Comparison of ENCODE assay signal across 1 cellular context in the genomic region with DNA sequence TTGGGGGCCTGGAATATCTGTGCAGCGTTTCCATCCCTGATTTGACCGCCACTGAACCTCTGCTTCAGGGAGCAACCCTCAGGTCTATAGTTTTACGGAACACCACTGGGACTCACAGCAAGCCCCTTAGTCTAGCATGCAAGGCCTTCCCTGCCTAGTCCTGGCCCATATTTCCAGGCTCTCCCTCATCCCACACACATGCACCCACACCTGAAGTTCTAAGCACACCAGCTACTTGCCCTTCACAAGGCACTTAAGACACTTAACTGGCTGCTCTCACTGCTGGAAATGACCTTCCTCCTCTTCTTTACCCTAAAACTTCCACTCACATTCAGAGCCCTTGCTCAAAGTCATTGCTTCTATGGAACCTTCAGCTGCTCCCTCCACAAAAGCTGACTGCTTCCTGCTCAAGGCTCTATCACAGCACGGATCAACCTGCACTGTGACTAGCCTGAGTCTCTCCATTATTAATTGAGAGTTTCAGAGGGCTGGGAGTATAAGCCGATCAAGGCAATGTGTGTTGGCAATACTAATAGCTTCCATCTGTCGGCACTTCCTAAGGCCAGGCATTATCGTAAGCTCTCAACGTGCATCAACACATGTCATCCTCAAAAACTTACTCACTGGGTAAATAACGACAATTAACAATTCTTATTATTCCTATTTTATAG.
TF ChIP-seq lines count a peak whose summit lies in the region.

No MANE protein-coding gene starts in this region.

TF ChIP-seq in GM23338, 12 proteins besides CTCF, POLR2A, EP300 and RAD21 (continued from another document):
- TF ChIP-seq, protein P1, sequence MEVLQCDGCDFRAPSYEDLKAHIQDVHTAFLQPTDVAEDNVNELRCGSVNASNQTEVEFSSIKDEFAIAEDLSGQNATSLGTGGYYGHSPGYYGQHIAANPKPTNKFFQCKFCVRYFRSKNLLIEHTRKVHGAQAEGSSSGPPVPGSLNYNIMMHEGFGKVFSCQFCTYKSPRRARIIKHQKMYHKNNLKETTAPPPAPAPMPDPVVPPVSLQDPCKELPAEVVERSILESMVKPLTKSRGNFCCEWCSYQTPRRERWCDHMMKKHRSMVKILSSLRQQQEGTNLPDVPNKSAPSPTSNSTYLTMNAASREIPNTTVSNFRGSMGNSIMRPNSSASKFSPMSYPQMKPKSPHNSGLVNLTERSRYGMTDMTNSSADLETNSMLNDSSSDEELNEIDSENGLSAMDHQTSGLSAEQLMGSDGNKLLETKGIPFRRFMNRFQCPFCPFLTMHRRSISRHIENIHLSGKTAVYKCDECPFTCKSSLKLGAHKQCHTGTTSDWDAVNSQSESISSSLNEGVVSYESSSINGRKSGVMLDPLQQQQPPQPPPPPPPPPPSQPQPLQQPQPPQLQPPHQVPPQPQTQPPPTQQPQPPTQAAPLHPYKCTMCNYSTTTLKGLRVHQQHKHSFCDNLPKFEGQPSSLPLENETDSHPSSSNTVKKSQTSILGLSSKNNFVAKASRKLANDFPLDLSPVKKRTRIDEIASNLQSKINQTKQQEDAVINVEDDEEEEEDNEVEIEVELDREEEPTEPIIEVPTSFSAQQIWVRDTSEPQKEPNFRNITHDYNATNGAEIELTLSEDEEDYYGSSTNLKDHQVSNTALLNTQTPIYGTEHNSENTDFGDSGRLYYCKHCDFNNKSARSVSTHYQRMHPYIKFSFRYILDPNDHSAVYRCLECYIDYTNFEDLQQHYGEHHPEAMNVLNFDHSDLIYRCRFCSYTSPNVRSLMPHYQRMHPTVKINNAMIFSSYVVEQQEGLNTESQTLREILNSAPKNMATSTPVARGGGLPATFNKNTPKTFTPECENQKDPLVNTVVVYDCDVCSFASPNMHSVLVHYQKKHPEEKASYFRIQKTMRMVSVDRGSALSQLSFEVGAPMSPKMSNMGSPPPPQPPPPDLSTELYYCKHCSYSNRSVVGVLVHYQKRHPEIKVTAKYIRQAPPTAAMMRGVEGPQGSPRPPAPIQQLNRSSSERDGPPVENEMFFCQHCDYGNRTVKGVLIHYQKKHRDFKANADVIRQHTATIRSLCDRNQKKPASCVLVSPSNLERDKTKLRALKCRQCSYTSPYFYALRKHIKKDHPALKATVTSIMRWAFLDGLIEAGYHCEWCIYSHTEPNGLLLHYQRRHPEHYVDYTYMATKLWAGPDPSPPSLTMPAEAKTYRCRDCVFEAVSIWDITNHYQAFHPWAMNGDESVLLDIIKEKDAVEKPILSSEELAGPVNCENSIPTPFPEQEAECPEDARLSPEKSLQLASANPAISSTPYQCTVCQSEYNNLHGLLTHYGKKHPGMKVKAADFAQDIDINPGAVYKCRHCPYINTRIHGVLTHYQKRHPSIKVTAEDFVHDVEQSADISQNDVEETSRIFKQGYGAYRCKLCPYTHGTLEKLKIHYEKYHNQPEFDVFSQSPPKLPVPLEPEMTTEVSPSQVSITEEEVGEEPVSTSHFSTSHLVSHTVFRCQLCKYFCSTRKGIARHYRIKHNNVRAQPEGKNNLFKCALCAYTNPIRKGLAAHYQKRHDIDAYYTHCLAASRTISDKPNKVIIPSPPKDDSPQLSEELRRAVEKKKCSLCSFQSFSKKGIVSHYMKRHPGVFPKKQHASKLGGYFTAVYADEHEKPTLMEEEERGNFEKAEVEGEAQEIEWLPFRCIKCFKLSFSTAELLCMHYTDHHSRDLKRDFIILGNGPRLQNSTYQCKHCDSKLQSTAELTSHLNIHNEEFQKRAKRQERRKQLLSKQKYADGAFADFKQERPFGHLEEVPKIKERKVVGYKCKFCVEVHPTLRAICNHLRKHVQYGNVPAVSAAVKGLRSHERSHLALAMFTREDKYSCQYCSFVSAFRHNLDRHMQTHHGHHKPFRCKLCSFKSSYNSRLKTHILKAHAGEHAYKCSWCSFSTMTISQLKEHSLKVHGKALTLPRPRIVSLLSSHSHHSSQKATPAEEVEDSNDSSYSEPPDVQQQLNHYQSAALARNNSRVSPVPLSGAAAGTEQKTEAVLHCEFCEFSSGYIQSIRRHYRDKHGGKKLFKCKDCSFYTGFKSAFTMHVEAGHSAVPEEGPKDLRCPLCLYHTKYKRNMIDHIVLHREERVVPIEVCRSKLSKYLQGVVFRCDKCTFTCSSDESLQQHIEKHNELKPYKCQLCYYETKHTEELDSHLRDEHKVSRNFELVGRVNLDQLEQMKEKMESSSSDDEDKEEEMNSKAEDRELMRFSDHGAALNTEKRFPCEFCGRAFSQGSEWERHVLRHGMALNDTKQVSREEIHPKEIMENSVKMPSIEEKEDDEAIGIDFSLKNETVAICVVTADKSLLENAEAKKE (CRISPR knock-in tag; IDR thresholded peaks at IDR 0.05) = no peak
- TF ChIP-seq, protein P2, sequence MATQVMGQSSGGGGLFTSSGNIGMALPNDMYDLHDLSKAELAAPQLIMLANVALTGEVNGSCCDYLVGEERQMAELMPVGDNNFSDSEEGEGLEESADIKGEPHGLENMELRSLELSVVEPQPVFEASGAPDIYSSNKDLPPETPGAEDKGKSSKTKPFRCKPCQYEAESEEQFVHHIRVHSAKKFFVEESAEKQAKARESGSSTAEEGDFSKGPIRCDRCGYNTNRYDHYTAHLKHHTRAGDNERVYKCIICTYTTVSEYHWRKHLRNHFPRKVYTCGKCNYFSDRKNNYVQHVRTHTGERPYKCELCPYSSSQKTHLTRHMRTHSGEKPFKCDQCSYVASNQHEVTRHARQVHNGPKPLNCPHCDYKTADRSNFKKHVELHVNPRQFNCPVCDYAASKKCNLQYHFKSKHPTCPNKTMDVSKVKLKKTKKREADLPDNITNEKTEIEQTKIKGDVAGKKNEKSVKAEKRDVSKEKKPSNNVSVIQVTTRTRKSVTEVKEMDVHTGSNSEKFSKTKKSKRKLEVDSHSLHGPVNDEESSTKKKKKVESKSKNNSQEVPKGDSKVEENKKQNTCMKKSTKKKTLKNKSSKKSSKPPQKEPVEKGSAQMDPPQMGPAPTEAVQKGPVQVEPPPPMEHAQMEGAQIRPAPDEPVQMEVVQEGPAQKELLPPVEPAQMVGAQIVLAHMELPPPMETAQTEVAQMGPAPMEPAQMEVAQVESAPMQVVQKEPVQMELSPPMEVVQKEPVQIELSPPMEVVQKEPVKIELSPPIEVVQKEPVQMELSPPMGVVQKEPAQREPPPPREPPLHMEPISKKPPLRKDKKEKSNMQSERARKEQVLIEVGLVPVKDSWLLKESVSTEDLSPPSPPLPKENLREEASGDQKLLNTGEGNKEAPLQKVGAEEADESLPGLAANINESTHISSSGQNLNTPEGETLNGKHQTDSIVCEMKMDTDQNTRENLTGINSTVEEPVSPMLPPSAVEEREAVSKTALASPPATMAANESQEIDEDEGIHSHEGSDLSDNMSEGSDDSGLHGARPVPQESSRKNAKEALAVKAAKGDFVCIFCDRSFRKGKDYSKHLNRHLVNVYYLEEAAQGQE (IDR thresholded peaks at IDR 0.05; ENCODE audit: unreplicated experiment) = no peak
- TF ChIP-seq, protein P3, sequence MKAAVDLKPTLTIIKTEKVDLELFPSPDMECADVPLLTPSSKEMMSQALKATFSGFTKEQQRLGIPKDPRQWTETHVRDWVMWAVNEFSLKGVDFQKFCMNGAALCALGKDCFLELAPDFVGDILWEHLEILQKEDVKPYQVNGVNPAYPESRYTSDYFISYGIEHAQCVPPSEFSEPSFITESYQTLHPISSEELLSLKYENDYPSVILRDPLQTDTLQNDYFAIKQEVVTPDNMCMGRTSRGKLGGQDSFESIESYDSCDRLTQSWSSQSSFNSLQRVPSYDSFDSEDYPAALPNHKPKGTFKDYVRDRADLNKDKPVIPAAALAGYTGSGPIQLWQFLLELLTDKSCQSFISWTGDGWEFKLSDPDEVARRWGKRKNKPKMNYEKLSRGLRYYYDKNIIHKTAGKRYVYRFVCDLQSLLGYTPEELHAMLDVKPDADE (IDR thresholded peaks at IDR 0.05) = no peak
- no peak for TF ChIP-seq EZH2phosphoT487 (IDR thresholded peaks at IDR 0.05; ENCODE audit: unreplicated experiment)
